ENCODE assay signal across 2 cellular contexts in the genomic region with DNA sequence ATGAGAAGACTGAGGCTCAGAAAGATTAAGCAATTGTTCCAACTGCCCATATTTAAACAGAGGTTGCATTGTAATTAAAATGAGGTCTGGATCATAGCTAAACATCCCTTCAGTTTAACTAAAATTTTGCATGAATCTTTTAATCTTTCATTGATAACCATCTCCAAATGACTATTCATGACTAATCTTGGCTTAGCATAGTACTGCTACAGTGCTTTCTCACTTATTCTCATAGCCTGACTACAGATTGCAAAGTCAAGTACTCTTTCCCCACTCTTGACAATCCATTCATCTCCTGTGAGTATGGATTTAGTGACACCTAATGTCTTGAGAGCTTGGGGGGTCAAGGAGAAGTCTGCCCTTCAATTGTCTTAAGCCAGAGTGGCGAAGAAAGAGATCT.
TF ChIP-seq lines count a peak whose summit lies in the region.

No MANE protein-coding gene starts in this region.

TF ChIP-seq in A549, 52 proteins besides CTCF, POLR2A, EP300 and RAD21 (continued from another document):
- TF ChIP-seq, protein P1, sequence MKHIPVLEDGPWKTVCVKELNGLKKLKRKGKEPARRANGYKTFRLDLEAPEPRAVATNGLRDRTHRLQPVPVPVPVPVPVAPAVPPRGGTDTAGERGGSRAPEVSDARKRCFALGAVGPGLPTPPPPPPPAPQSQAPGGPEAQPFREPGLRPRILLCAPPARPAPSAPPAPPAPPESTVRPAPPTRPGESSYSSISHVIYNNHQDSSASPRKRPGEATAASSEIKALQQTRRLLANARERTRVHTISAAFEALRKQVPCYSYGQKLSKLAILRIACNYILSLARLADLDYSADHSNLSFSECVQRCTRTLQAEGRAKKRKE (CRISPR knock-in tag; IDR thresholded peaks at IDR 0.05; ENCODE audit: low read depth), result no peak
- TF ChIP-seq ZNF302 (CRISPR knock-in tag; IDR thresholded peaks at IDR 0.05) (no peak), KDM1A (IDR thresholded peaks at IDR 0.05; ENCODE audit: low read depth) (no peak), BHLHE40 (IDR thresholded peaks at IDR 0.05; ENCODE audit: low read depth, low read length) (no peak), ZSCAN20 (CRISPR knock-in tag; IDR thresholded peaks at IDR 0.05) (no peak), KDM5A (IDR thresholded peaks at IDR 0.05) (no peak)
- TF ChIP-seq, protein P2, sequence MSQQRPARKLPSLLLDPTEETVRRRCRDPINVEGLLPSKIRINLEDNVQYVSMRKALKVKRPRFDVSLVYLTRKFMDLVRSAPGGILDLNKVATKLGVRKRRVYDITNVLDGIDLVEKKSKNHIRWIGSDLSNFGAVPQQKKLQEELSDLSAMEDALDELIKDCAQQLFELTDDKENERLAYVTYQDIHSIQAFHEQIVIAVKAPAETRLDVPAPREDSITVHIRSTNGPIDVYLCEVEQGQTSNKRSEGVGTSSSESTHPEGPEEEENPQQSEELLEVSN (IDR thresholded peaks at IDR 0.05; ENCODE audit: borderline replicate concordance, low read depth), result no peak
- TF ChIP-seq, protein P3, sequence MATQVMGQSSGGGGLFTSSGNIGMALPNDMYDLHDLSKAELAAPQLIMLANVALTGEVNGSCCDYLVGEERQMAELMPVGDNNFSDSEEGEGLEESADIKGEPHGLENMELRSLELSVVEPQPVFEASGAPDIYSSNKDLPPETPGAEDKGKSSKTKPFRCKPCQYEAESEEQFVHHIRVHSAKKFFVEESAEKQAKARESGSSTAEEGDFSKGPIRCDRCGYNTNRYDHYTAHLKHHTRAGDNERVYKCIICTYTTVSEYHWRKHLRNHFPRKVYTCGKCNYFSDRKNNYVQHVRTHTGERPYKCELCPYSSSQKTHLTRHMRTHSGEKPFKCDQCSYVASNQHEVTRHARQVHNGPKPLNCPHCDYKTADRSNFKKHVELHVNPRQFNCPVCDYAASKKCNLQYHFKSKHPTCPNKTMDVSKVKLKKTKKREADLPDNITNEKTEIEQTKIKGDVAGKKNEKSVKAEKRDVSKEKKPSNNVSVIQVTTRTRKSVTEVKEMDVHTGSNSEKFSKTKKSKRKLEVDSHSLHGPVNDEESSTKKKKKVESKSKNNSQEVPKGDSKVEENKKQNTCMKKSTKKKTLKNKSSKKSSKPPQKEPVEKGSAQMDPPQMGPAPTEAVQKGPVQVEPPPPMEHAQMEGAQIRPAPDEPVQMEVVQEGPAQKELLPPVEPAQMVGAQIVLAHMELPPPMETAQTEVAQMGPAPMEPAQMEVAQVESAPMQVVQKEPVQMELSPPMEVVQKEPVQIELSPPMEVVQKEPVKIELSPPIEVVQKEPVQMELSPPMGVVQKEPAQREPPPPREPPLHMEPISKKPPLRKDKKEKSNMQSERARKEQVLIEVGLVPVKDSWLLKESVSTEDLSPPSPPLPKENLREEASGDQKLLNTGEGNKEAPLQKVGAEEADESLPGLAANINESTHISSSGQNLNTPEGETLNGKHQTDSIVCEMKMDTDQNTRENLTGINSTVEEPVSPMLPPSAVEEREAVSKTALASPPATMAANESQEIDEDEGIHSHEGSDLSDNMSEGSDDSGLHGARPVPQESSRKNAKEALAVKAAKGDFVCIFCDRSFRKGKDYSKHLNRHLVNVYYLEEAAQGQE (IDR thresholded peaks at IDR 0.05), result no peak

TF ChIP-seq in WTC11, 78 proteins besides CTCF, POLR2A, EP300 and RAD21 (continued from another document):
- TF ChIP-seq, protein P4, sequence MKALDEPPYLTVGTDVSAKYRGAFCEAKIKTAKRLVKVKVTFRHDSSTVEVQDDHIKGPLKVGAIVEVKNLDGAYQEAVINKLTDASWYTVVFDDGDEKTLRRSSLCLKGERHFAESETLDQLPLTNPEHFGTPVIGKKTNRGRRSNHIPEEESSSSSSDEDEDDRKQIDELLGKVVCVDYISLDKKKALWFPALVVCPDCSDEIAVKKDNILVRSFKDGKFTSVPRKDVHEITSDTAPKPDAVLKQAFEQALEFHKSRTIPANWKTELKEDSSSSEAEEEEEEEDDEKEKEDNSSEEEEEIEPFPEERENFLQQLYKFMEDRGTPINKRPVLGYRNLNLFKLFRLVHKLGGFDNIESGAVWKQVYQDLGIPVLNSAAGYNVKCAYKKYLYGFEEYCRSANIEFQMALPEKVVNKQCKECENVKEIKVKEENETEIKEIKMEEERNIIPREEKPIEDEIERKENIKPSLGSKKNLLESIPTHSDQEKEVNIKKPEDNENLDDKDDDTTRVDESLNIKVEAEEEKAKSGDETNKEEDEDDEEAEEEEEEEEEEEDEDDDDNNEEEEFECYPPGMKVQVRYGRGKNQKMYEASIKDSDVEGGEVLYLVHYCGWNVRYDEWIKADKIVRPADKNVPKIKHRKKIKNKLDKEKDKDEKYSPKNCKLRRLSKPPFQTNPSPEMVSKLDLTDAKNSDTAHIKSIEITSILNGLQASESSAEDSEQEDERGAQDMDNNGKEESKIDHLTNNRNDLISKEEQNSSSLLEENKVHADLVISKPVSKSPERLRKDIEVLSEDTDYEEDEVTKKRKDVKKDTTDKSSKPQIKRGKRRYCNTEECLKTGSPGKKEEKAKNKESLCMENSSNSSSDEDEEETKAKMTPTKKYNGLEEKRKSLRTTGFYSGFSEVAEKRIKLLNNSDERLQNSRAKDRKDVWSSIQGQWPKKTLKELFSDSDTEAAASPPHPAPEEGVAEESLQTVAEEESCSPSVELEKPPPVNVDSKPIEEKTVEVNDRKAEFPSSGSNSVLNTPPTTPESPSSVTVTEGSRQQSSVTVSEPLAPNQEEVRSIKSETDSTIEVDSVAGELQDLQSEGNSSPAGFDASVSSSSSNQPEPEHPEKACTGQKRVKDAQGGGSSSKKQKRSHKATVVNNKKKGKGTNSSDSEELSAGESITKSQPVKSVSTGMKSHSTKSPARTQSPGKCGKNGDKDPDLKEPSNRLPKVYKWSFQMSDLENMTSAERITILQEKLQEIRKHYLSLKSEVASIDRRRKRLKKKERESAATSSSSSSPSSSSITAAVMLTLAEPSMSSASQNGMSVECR (CRISPR knock-in tag; IDR thresholded peaks at IDR 0.05; ENCODE audit: borderline replicate concordance), result no peak
- TF ChIP-seq TEAD1 (CRISPR knock-in tag; IDR thresholded peaks at IDR 0.05) (no peak), IRF1 (CRISPR knock-in tag; IDR thresholded peaks at IDR 0.05) (no peak), FOXP1 (CRISPR knock-in tag; IDR thresholded peaks at IDR 0.05; ENCODE audit: borderline replicate concordance) (no peak), RELA (CRISPR knock-in tag; IDR thresholded peaks at IDR 0.05; ENCODE audit: borderline replicate concordance) (no peak), ZNF423 (CRISPR knock-in tag; IDR thresholded peaks at IDR 0.05) (no peak), E2F1 (CRISPR knock-in tag; IDR thresholded peaks at IDR 0.05) (no peak), ETV6 (CRISPR knock-in tag; IDR thresholded peaks at IDR 0.05) (no peak), JUN (CRISPR knock-in tag; IDR thresholded peaks at IDR 0.05) (no peak)
- TF ChIP-seq, protein P5, sequence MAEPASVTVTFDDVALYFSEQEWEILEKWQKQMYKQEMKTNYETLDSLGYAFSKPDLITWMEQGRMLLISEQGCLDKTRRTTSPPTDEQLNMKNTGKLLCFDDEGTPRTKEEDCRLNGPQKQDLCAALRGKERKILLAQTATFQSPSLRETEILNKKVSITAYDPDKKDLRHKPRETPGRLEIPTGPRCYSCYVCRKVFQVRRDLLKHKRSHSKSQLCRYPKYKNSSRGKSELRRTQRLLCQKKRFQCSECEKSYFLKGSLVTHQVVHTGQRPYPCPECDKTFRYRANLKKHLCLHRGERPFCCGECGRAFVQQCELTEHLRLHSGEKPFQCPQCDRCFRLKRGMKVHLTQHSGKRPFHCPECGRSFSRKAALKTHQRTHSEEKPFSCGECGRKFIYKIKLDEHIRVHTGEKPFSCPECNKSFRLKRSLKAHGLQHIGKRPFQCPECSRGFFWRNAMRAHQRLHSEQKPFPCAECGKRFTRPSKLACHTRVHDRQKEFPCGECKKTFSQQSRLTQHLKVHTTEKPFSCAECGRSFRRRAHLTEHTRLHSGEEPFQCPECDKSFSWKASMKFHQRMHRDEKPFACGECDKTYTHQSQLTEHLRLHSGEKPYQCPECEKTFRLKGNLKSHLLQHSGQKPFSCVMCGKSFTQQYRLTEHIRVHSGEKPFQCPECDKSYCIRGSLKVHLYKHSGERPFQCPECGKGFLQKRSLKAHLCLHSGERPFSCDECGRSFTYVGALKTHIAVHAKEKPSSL (CRISPR knock-in tag; conservative IDR thresholded peaks at IDR 0.05), result no peak
